Comparison of ENCODE assay signal across 8 cellular contexts in the genomic region with DNA sequence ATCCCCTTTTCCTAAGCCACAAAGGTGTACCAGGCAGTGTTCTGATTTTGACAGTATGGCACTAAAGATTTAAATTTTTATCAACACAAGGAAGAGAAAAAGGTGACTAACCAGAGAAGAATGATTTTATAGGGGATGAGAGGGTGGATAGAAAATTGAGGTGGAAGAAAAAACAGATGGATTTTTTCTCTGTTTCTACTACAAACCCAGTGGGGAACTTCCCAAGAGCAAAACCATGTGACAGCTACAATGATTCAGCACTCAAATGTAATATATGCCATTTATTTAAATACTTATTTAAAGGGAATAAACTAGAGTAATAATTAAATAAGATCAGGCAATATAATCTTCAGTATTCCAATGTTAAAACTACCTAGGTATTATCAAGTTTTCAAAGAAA. TPM values are rescaled to one million over a fixed set of nuclear protein-coding genes. Genes with fewer than 3 reads are reported as not detected.
DNase-seq lines count a peak whose midpoint lies in the region; ATAC-seq lines count a peak whose summit lies in the region.
"Had no signal": no experiment of that assay in that cellular context is flagged by ENCODE, and none has a peak within 500 bp of the region (broad histone marks: within the 10 kb centered on the region; RNA-seq: fewer than 3 reads in every experiment).

No MANE protein-coding gene starts in this region.

- H3K27me3 Mint-ChIP-seq in central memory CD8-positive, alpha-beta T cell, result no peaks in the 10 kb centered on the region

- H3K36me3 Mint-ChIP-seq in central memory CD8-positive, alpha-beta T cell (ENCODE audit: insufficient read depth), result peaks cover 4% of the 10 kb centered on the region

- H3K4me3 Mint-ChIP-seq in central memory CD8-positive, alpha-beta T cell, result no peak overlapping the region

- H3K9me3 Mint-ChIP-seq in central memory CD8-positive, alpha-beta T cell, result no peaks in the 10 kb centered on the region

- peak overlapping the region; percentile 25 for H3K27ac Mint-ChIP-seq in central memory CD8-positive, alpha-beta T cell (ENCODE audit: low read depth)

- peaks cover 46% of the 10 kb centered on the region for H3K4me1 Mint-ChIP-seq in central memory CD8-positive, alpha-beta T cell

- peak; percentile 59 for DNase-seq in Daoy (ENCODE audit: low read depth)
- DNase-seq in LoVo (ENCODE audit: low spot score), result peak; percentile 16
- no peak for DNase-seq in central memory CD8-positive, alpha-beta T cell (ENCODE audit: low spot score in 2 of 2)
- DNase-seq in non-pigmented ciliary epithelial cell (ENCODE audit: low read depth), result peak; percentile 47
- no peak for DNase-seq in medulla oblongata (ENCODE audit: extremely low spot score)
- no peak for DNase-seq in Ammon's horn (ENCODE audit: low spot score)
- DNase-seq: activated effector memory CD4-positive, alpha-beta T cell treated with anti-CD3 and anti-CD28 coated beads, Interleukin-2, amount 50 U/mL, for 16 hours had no signal

- no peak for ATAC-seq in central memory CD8-positive, alpha-beta T cell (replicated peaks; ENCODE audit: extremely low read depth, poor library complexity, severe bottlenecking)
- no peak for ATAC-seq in HG02763 (IDR thresholded peaks at IDR 0.05; ENCODE audit: unreplicated experiment)

RNA-seq across cellular contexts. Expression of a gene that starts 11.1 kb away (rescaled TPM):
- total RNA-seq in Daoy (2014; rRNA removed; shearing (Covaris generic)), result 30.8 and 51.3 TPM in 2 replicates

Comparison
In these comparisons a context has a peak if more than half of its experiments do, and no peak if none do; other contexts are left out.
1. DNase-seq: peak in Daoy (single experiment), LoVo (single experiment) and non-pigmented ciliary epithelial cell (single experiment); none in central memory CD8-positive, alpha-beta T cell (0 of 2), medulla oblongata (single experiment) and Ammon's horn (single experiment).